ENCODE assay signal across 8 cellular contexts in genomic region chr13:78241278-78241919, GRCh38.
DNase-seq lines count a peak whose midpoint lies in the region; FAIRE-seq and TF ChIP-seq lines count a peak whose summit lies in the region.

No MANE protein-coding gene starts in this region.

- H3K36me3 ChIP-seq in adrenal gland (replicated peaks in 1 of 2) (no peaks in the 10 kb centered on the region), kidney (ENCODE audit: control insufficient read depth in 1 of 2, insufficient read depth in 2 of 2, low read length in 2 of 2) (no peaks in the 10 kb centered on the region), esophagus muscularis mucosa (no peaks in the 10 kb centered on the region)

- no peaks in the 10 kb centered on the region for H3K9me3 Mint-ChIP-seq in T-helper 2 cell treated with Interferon-gamma antibody and Interleukin-4, amounts not matched to agents 5 μg/mL and 100 μg/mL, for 36 hours

- peak; percentile 0 for DNase-seq in NK-92 treated with Interleukin-12 subunit alpha and Interleukin-12 subunit beta, amount 100 ng/mL, for 24 hours (lab: John Stamatoyannopoulos, UW)
- DNase-seq in NK-92 (lab: John Stamatoyannopoulos, UW; ENCODE audit: unreplicated experiment) (no peak), HCEC 1CT (peak; percentile 81), NCI-H2171 (lab: John Stamatoyannopoulos, UW) (peak; percentile 4), adrenal gland (peak in 6 of 7 donors; percentile 14 to 50 (median 19)), kidney (peak; percentile 43), esophagus muscularis mucosa (ENCODE audit: extremely low spot score) (no peak)
- DNase-seq in T-helper 2 cell treated with Interferon-gamma antibody and Interleukin-4, amounts not matched to agents 5 μg/mL and 100 μg/mL, for 36 hours (ENCODE audit: low spot score), result no peak

- H3K27ac ChIP-seq in adrenal gland, result no peak overlapping the region
- H3K27ac ChIP-seq in kidney (ENCODE audit: low read depth in 2 of 2, low read length in 2 of 2), result no peak overlapping the region
- no peak overlapping the region for H3K27ac ChIP-seq in esophagus muscularis mucosa (replicated peaks in 1 of 4)

- no peaks in the 10 kb centered on the region for H3K36me3 Mint-ChIP-seq in T-helper 2 cell treated with Interferon-gamma antibody and Interleukin-4, amounts not matched to agents 5 μg/mL and 100 μg/mL, for 36 hours (ENCODE audit: low read depth)

- H3K4me1 ChIP-seq in adrenal gland (replicated peaks in 1 of 2) (no peaks in the 10 kb centered on the region), kidney (ENCODE audit: control insufficient read depth in 1 of 2, insufficient read depth in 1 of 2, low read depth in 1 of 2, low read length in 2 of 2) (no peaks in the 10 kb centered on the region), esophagus muscularis mucosa (no peaks in the 10 kb centered on the region)

- no peaks in the 10 kb centered on the region for H3K4me1 Mint-ChIP-seq in T-helper 2 cell treated with Interferon-gamma antibody and Interleukin-4, amounts not matched to agents 5 μg/mL and 100 μg/mL, for 36 hours (ENCODE audit: low read depth)

- intact Hi-C loops in adrenal gland (cut with DNase I), result no loop called here
- intact Hi-C loops in kidney (cut with DNase I), result no loop called here
- intact Hi-C loops in esophagus muscularis mucosa (cut with DNase I), result no loop called here

- TF ChIP-seq EP300 in esophagus muscularis mucosa (IDR thresholded peaks at IDR 0.05), result no peak

- no peaks in the 10 kb centered on the region for H3K27me3 Mint-ChIP-seq in T-helper 2 cell treated with Interferon-gamma antibody and Interleukin-4, amounts not matched to agents 5 μg/mL and 100 μg/mL, for 36 hours (ENCODE audit: low read depth)

- peak; percentile 17 to 45 (median 32) for TF ChIP-seq CTCF in adrenal gland (IDR thresholded peaks at IDR 0.05)
- no peak for TF ChIP-seq CTCF in kidney (IDR thresholded peaks at IDR 0.05; ENCODE audit: borderline replicate concordance, extremely low read depth, insufficient read depth)
- peak in 1 of 3 experiments; percentile 4 for TF ChIP-seq CTCF in esophagus muscularis mucosa (IDR thresholded peaks at IDR 0.05)

- WGBS in adrenal gland, 4 donors, result 2 to 5% (median 4%) methylated on average over 4 of the region's 4 CpGs
- 8% methylated on average over 4 of the region's 4 CpGs for WGBS in esophagus muscularis mucosa

- no peaks in the 10 kb centered on the region for H3K9me3 ChIP-seq in adrenal gland (replicated peaks in 1 of 3)
- no peaks in the 10 kb centered on the region for H3K9me3 ChIP-seq in kidney (ENCODE audit: control insufficient read depth in 1 of 2, low read length in 2 of 2)
- H3K9me3 ChIP-seq in esophagus muscularis mucosa, result no peaks in the 10 kb centered on the region

- TF ChIP-seq POLR2A in adrenal gland (IDR thresholded peaks at IDR 0.05), result no peak
- no peak for TF ChIP-seq POLR2A in esophagus muscularis mucosa (IDR thresholded peaks at IDR 0.05; ENCODE audit: low read depth)

- no peak overlapping the region for H3K27ac Mint-ChIP-seq in T-helper 2 cell treated with Interferon-gamma antibody and Interleukin-4, amounts not matched to agents 5 μg/mL and 100 μg/mL, for 36 hours

- no peaks in the 10 kb centered on the region for H3K27me3 ChIP-seq in adrenal gland
- no peaks in the 10 kb centered on the region for H3K27me3 ChIP-seq in esophagus muscularis mucosa

- no peak overlapping the region for H3K4me3 Mint-ChIP-seq in T-helper 2 cell treated with Interferon-gamma antibody and Interleukin-4, amounts not matched to agents 5 μg/mL and 100 μg/mL, for 36 hours

- no peak overlapping the region for H3K4me3 ChIP-seq in adrenal gland
- no peak overlapping the region for H3K4me3 ChIP-seq in kidney (ENCODE audit: low read length in 2 of 2)
- H3K4me3 ChIP-seq in esophagus muscularis mucosa, result no peak overlapping the region

- H3K9ac ChIP-seq in kidney (ENCODE audit: low read length in 2 of 2), result no peak overlapping the region

- FAIRE-seq in kidney (lab: Jason Lieb, UNC), result no peak

Comparison
In these comparisons a context has a peak if more than half of its experiments do, and no peak if none do; other contexts are left out.
1. DNase-seq: peak in NK-92 treated with Interleukin-12 subunit alpha and Interleukin-12 subunit beta, amount 100 ng/mL, for 24 hours (single experiment), HCEC 1CT (single experiment), NCI-H2171 (single experiment), adrenal gland (6 of 7) and kidney (single experiment); none in NK-92 (single experiment), T-helper 2 cell treated with Interferon-gamma antibody and Interleukin-4, amounts not matched to agents 5 μg/mL and 100 μg/mL, for 36 hours (single experiment) and esophagus muscularis mucosa (single experiment).